ENCODE assay signal across 8 cellular contexts in the genomic region with DNA sequence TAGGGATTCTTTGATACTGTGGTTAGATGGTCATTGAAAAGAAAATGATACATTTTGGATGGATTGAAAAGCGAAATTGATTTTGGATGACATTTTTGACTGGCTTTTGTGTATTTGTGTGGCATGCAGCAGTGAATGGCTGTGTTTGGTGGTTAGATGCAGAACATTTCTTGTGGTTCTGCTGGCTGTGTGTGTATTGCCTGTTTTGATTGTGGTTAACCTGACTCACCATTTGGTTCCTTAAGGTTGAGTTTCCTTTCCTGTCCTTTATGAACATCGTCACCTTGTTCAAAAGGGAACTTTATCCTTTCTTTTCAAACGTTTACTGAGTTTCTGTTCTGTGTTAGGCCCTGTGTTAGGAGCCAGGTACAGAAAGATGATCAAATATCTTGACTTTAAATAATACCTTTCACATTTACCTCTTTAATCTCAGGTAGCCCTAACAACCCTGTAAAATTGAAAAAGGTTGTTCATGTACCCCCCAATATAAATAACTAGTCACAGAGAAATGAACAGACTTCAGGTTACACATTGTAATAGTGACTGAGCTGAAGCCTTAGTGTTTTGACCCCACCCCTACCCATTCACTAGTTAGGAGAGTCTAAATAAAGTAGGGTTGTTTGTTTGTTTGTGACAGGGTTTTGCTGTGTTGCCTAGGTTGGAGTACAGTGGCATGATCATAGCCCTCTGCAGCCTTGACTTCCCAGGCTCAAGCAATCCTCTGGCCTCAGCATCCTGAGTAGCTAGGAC. TPM values are rescaled to one million over a fixed set of nuclear protein-coding genes. Genes with fewer than 3 reads are reported as not detected.
DNase-seq lines count a peak whose midpoint lies in the region; ATAC-seq and TF ChIP-seq lines count a peak whose summit lies in the region.

No MANE protein-coding gene starts in this region.

- 72 to 73% methylated on average over 3 of the region's 3 CpGs for WGBS in lower leg skin, 2 donors

- peak; percentile 25 to 48 for DNase-seq in activated T-cell treated with anti-CD3 and anti-CD28 coated beads, Interleukin-2, amount 50 U/mL, for 48 hours
- DNase-seq in naive thymus-derived CD8-positive, alpha-beta T cell, result peak in 8 of 10 donors; percentile 1 to 73 (median 40)
- DNase-seq in lower leg skin (ENCODE audit: low spot score in 2 of 2) (no peak), NCI-H1930 (lab: John Stamatoyannopoulos, UW) (no peak), left lobe of liver (ENCODE audit: low spot score) (no peak), NCI-H510A (lab: John Stamatoyannopoulos, UW) (no peak)

- no peak overlapping the region for H3K4me3 ChIP-seq in lower leg skin (ENCODE audit: low read depth, poor library complexity, severe bottlenecking)

- TF ChIP-seq CTCF in lower leg skin (IDR thresholded peaks at IDR 0.05), result no peak

- H3K36me3 Mint-ChIP-seq in naive thymus-derived CD8-positive, alpha-beta T cell, result peaks cover 0 to 3% (median under 1%) of the 10 kb centered on the region in 3 donors

- peaks cover 0 to 4% (median 0%) of the 10 kb centered on the region in 5 donors for H3K27me3 Mint-ChIP-seq in naive thymus-derived CD8-positive, alpha-beta T cell

- peak; percentile 73 for ATAC-seq in GM18520 (IDR thresholded peaks at IDR 0.05; ENCODE audit: unreplicated experiment)
- ATAC-seq in HG03175 (IDR thresholded peaks at IDR 0.05; ENCODE audit: unreplicated experiment), result peak; percentile 70
- peak; percentile 96 to 98 for ATAC-seq in naive thymus-derived CD8-positive, alpha-beta T cell
- ATAC-seq in left lobe of liver, result no peak

- H3K4me1 Mint-ChIP-seq in naive thymus-derived CD8-positive, alpha-beta T cell, result peaks cover 21 to 39% (median 32%) of the 10 kb centered on the region in 4 donors

- H3K9me3 Mint-ChIP-seq in naive thymus-derived CD8-positive, alpha-beta T cell, result no peaks in the 10 kb centered on the region

- no peak for TF ChIP-seq POLR2A in lower leg skin (IDR thresholded peaks at IDR 0.05)

- peak overlapping the region; percentile 0 to 83 (median 63) for H3K4me3 Mint-ChIP-seq in naive thymus-derived CD8-positive, alpha-beta T cell

- intact Hi-C loops in lower leg skin (cut with DNase I; ENCODE audit: low total_unique reads), result no loop called here

- peak overlapping the region in 8 of 10 donors; percentile 29 to 76 (median 46) for H3K27ac Mint-ChIP-seq in naive thymus-derived CD8-positive, alpha-beta T cell

- POLR2A ChIA-PET in naive thymus-derived CD8-positive, alpha-beta T cell (lab: Charles Lee), result interaction anchor here (0.7 to 1.6 kb wide), 2 partner anchors 25 to 45 kb away, joined by 3 to 5 read pairs; a partner anchor contains a TSS

RNA-seq across cellular contexts. Expression of a gene that starts 23.8 kb away (rescaled TPM):
- 10 to 100 TPM; 10.5 to 11.1 TPM for total RNA-seq in naive thymus-derived CD8-positive, alpha-beta T cell
- 1 to 10 TPM; 1.6 to 2.6 (median 1.8) TPM for polyA plus RNA-seq in naive thymus-derived CD8-positive, alpha-beta T cell
- total RNA-seq in lower leg skin, result 10 to 100 TPM; 22.9 to 27.8 (median 25.3) TPM
- 13.4 TPM for total RNA-seq in left lobe of liver

RNA-seq across cellular contexts. Expression of a gene that starts 25.0 kb away (rescaled TPM):
- total RNA-seq in naive thymus-derived CD8-positive, alpha-beta T cell, result 10 to 100 TPM; 28.7 to 32.7 TPM
- polyA plus RNA-seq in naive thymus-derived CD8-positive, alpha-beta T cell, result 10 to 100 TPM; 11.2 to 18.2 (median 13.7) TPM
- total RNA-seq in lower leg skin, result 10 to 100 TPM; 14.5 to 23.1 (median 18.1) TPM
- 11.1 TPM for total RNA-seq in left lobe of liver

Comparison
In these comparisons a context has a peak if more than half of its experiments do, and no peak if none do; other contexts are left out.
1. DNase-seq: peak in activated T-cell treated with anti-CD3 and anti-CD28 coated beads, Interleukin-2, amount 50 U/mL, for 48 hours (2 of 2) and naive thymus-derived CD8-positive, alpha-beta T cell (8 of 10); none in lower leg skin (0 of 2), NCI-H1930 (0 of 2), left lobe of liver (single experiment) and NCI-H510A (single experiment).